ENCODE assay signal across 20 cellular contexts in genomic region chr10:84159076-84159475, GRCh38. TPM values are rescaled to one million over a fixed set of nuclear protein-coding genes. Genes with fewer than 3 reads are reported as not detected.
DNase-seq lines count a peak whose midpoint lies in the region; TF ChIP-seq lines count a peak whose summit lies in the region.
"Had no signal": no experiment of that assay in that cellular context is flagged by ENCODE, and none has a peak within 500 bp of the region (broad histone marks: within the 10 kb centered on the region; RNA-seq: fewer than 3 reads in every experiment).

No MANE protein-coding gene starts in this region.

- H3K4me1 Mint-ChIP-seq in brain = peaks cover 5% of the 10 kb centered on the region
- H3K4me1 Mint-ChIP-seq in T-helper 2 cell treated with Interferon-gamma antibody and Interleukin-4, amounts not matched to agents 5 μg/mL and 100 μg/mL, for 36 hours (ENCODE audit: low read depth) = peaks cover 8% of the 10 kb centered on the region

- peaks cover 8% of the 10 kb centered on the region for H3K27me3 Mint-ChIP-seq in brain
- H3K27me3 Mint-ChIP-seq in T-helper 2 cell treated with Interferon-gamma antibody and Interleukin-4, amounts not matched to agents 5 μg/mL and 100 μg/mL, for 36 hours (ENCODE audit: low read depth) = peaks cover 17% of the 10 kb centered on the region

- no peaks in the 10 kb centered on the region for H3K27me3 ChIP-seq in HL-60 (ENCODE audit: insufficient read depth, poor library complexity, severe bottlenecking)
- no peaks in the 10 kb centered on the region for H3K27me3 ChIP-seq in parathyroid adenoma (ENCODE audit: control insufficient read depth, insufficient read depth, low read length)

- no peaks in the 10 kb centered on the region for H3K9me3 ChIP-seq in parathyroid adenoma (ENCODE audit: control insufficient read depth, low read length)

- no peak overlapping the region for H3K9ac ChIP-seq in parathyroid adenoma

- no peaks in the 10 kb centered on the region for H3K36me3 ChIP-seq in parathyroid adenoma (ENCODE audit: control insufficient read depth, insufficient read depth, low read length)

- H3K27ac Mint-ChIP-seq in brain = peak overlapping the region in 1 of 5 experiments; percentile 36
- no peak overlapping the region for H3K27ac Mint-ChIP-seq in T-helper 2 cell treated with Interferon-gamma antibody and Interleukin-4, amounts not matched to agents 5 μg/mL and 100 μg/mL, for 36 hours
- H3K27ac Mint-ChIP-seq: CD8-positive, alpha-beta T cell had no signal

- no peak for DNase-seq in HL-60 (ENCODE audit: low read depth in 1 of 2, low spot score in 1 of 2)
- DNase-seq in iPS-NIHi11 (ENCODE audit: low spot score) = peak; percentile 26
- no peak for DNase-seq in hepatic stellate cell (ENCODE audit: low spot score)
- no peak for DNase-seq in activated gamma-delta T cell (lab: John Stamatoyannopoulos, UW)
- DNase-seq in T-helper 2 cell treated with Interferon-gamma antibody and Interleukin-4, amounts not matched to agents 5 μg/mL and 100 μg/mL, for 36 hours (ENCODE audit: low spot score) = no peak
- DNase-seq: activated naive CD4-positive, alpha-beta T cell treated with anti-CD3 and anti-CD28 coated beads, Interleukin-2, amount 50 U/mL, for 16 hours; activated T-cell treated with anti-CD3 and anti-CD28 coated beads, Interleukin-2, amount 50 U/mL, for 48 hours; CD8-positive, alpha-beta T cell; DMS53; islet precursor cell; KBM-7; NCI-H1694 treated with DMSO at 0.1 percent for 48 hours; NCI-H2227 treated with DMSO at 0.1 percent for 48 hours; NK-92 treated with Interleukin-12 subunit alpha and Interleukin-12 subunit beta, amount 100 ng/mL, for 24 hours; T1000 had no signal

- H3K36me3 Mint-ChIP-seq in brain = peaks cover 10% of the 10 kb centered on the region
- H3K36me3 Mint-ChIP-seq in T-helper 2 cell treated with Interferon-gamma antibody and Interleukin-4, amounts not matched to agents 5 μg/mL and 100 μg/mL, for 36 hours (ENCODE audit: low read depth) = peaks cover 14% of the 10 kb centered on the region

- peaks cover 6% of the 10 kb centered on the region for H3K4me1 ChIP-seq in parathyroid adenoma

- H3K4me3 Mint-ChIP-seq in brain = peak overlapping the region in 3 of 5 experiments; percentile 22 to 35 (median 29)
- H3K4me3 Mint-ChIP-seq in T-helper 2 cell treated with Interferon-gamma antibody and Interleukin-4, amounts not matched to agents 5 μg/mL and 100 μg/mL, for 36 hours = no peak overlapping the region
- H3K4me3 Mint-ChIP-seq: CD8-positive, alpha-beta T cell had no signal

- H3K27ac ChIP-seq in HL-60 (replicated peaks) (peak overlapping the region; percentile 15; the same call in 1 of the 2 replicates), parathyroid adenoma (no peak overlapping the region)
- H3K27ac ChIP-seq: coronary artery, hepatocyte, SK-N-MC had no signal

- H2AFZ ChIP-seq in parathyroid adenoma = peak overlapping the region; percentile 51
- H2AFZ ChIP-seq: hepatocyte had no signal

- H3K9me3 Mint-ChIP-seq in brain = no peaks in the 10 kb centered on the region
- no peaks in the 10 kb centered on the region for H3K9me3 Mint-ChIP-seq in T-helper 2 cell treated with Interferon-gamma antibody and Interleukin-4, amounts not matched to agents 5 μg/mL and 100 μg/mL, for 36 hours
- H3K9me3 Mint-ChIP-seq: CD8-positive, alpha-beta T cell had no signal

- TF ChIP-seq CTCF in HL-60 (IDR thresholded peaks at IDR 0.05; ENCODE audit: insufficient read depth, low read length) (no peak), brain (conservative IDR thresholded peaks at IDR 0.05) (no peak), parathyroid adenoma (IDR thresholded peaks at IDR 0.05) (no peak)

- no peak overlapping the region for H3K4me3 ChIP-seq in HL-60 (replicated peaks; ENCODE audit: insufficient read depth, low read length)
- H3K4me3 ChIP-seq in parathyroid adenoma (ENCODE audit: low read depth, low read length) = no peak overlapping the region
- H3K4me3 ChIP-seq: coronary artery, hepatocyte, SK-N-MC had no signal

- H3K4me2 ChIP-seq in parathyroid adenoma (ENCODE audit: low read length) = no peak overlapping the region
- H3K4me2 ChIP-seq: hepatocyte had no signal

- no peaks in the 10 kb centered on the region for H3K79me2 ChIP-seq in parathyroid adenoma
- H3K79me2 ChIP-seq: hepatocyte had no signal

RNA-seq across cellular contexts. Expression of gene GPR15LG, which starts 14.5 kb away (rescaled TPM):
- not detected for polyA plus RNA-seq in brain (ENCODE audit: insufficient read depth, low read depth, low replicate concordance)

RNA-seq across cellular contexts. Expression of gene GHITM, which starts 19.8 kb away (rescaled TPM):
- polyA plus RNA-seq in brain (ENCODE audit: insufficient read depth, low read depth, low replicate concordance) = 112 TPM

RNA-seq across cellular contexts. Expression of gene CDHR1, which starts 35.3 kb away (rescaled TPM):
- polyA plus RNA-seq in brain (ENCODE audit: insufficient read depth, low read depth, low replicate concordance) = 6.4 TPM
- polyA plus RNA-seq: hepatocyte had no signal
